ENCODE assay signal across 30 cellular contexts in genomic region chr4:100429616-100430015, GRCh38.
"Had no signal": no experiment of that assay in that cellular context is flagged by ENCODE, and none has a peak within 500 bp of the region (broad histone marks: within the 10 kb centered on the region; RNA-seq: fewer than 3 reads in every experiment).

No MANE protein-coding gene starts in this region.

- H3K4me1 ChIP-seq: neural progenitor cell, parathyroid adenoma, psoas muscle, spleen, stomach, thyroid gland, tibial nerve, upper lobe of left lung, vagina had no signal

- H3K9me3 ChIP-seq: ovary, psoas muscle, spleen, stomach, thoracic aorta, thyroid gland, tibial nerve, upper lobe of left lung, vagina had no signal

- H3K27me3 Mint-ChIP-seq: progenitor cell of endocrine pancreas; stimulated activated naive B cell treated with anti-CD40 and anti-IgM and Interleukin-4, amounts not matched to agents 10 μg/mL and 1 μg/mL and 100 μg/mL, for 72 hours had no signal

- ATAC-seq: natural killer cell; psoas muscle; right cardiac atrium; sciatic nerve; stimulated activated effector memory CD8-positive, alpha-beta T cell treated with anti-CD3 and anti-CD28 coated beads, Interleukin-12 subunit alpha, Interleukin-12 subunit beta, amount 100 ng/mL, for 72 hours; stimulated activated naive B cell treated with anti-CD40 and anti-IgM and Interleukin-4, amounts not matched to agents 10 μg/mL and 1 μg/mL and 100 μg/mL, for 72 hours had no signal

- H3K36me3 ChIP-seq: neural progenitor cell, ovary, spleen, stomach, thoracic aorta, thyroid gland, tibial nerve, upper lobe of left lung, vagina had no signal

- H3K27ac Mint-ChIP-seq: natural killer cell; nephron; neural progenitor cell; progenitor cell of endocrine pancreas; stimulated activated effector memory CD8-positive, alpha-beta T cell treated with anti-CD3 and anti-CD28 coated beads, Interleukin-12 subunit alpha, Interleukin-12 subunit beta, amount 100 ng/mL, for 72 hours; stimulated activated naive B cell treated with anti-CD40 and anti-IgM and Interleukin-4, amounts not matched to agents 10 μg/mL and 1 μg/mL and 100 μg/mL, for 72 hours; stimulated activated naive CD8-positive, alpha-beta T cell treated with anti-CD3 and anti-CD28 coated beads, Interleukin-15, Interleukin-2, amounts not matched to agents 100 ng/mL and 50 ng/mL, for 24 hours had no signal

- FAIRE-seq: urothelium cell line had no signal

- H2AFZ ChIP-seq: neural progenitor cell, parathyroid adenoma had no signal

- H3K27ac ChIP-seq: neural progenitor cell, ovary, parathyroid adenoma, psoas muscle, skin epidermis, spleen, stomach, thoracic aorta, thyroid gland, tibial nerve, upper lobe of left lung, vagina had no signal

- H3K27me3 ChIP-seq: neural progenitor cell, ovary, spleen, stomach, thyroid gland, tibial nerve, upper lobe of left lung, vagina had no signal

- H3K4me3 ChIP-seq: neural progenitor cell, ovary, psoas muscle, skin epidermis, smooth muscle cell, spleen, stomach, thoracic aorta, thyroid gland, tibial nerve, upper lobe of left lung, vagina had no signal

- H3K79me2 ChIP-seq: parathyroid adenoma had no signal

- DNase-seq: natural killer cell; occipital lobe; ovary; posterior cingulate gyrus; psoas muscle; right cardiac atrium; spleen; stimulated activated CD4-positive, alpha-beta T cell treated with anti-CD3 and anti-CD28 coated beads, Interleukin-12 subunit alpha, Interleukin-12 subunit beta, amount 100 ng/mL, for 4 hours; stimulated activated CD4-positive, alpha-beta T cell treated with anti-CD3 and anti-CD28 coated beads, Interleukin-1b, Interleukin-23, amount 100 ng/mL, for 48 hours; stimulated activated CD4-positive, alpha-beta T cell treated with anti-CD3 and anti-CD28 coated beads, Interleukin-2, amount 100 ng/mL, for 48 hours; stimulated activated CD4-positive, alpha-beta T cell treated with anti-CD3 and anti-CD28 coated beads, Interleukin-4, amount 100 ng/mL, for 24 hours; stimulated activated naive B cell treated with anti-CD40 and anti-IgM and Interleukin-4, amounts not matched to agents 10 μg/mL and 1 μg/mL and 100 μg/mL, for 72 hours; stimulated activated naive CD4-positive, alpha-beta T cell treated with Interleukin-2 at 50 U/mL for 16 hours; stomach; thyroid gland; trophoblast cell; upper lobe of left lung had no signal

- H3K36me3 Mint-ChIP-seq: natural killer cell; neural progenitor cell; stimulated activated effector memory CD8-positive, alpha-beta T cell treated with anti-CD3 and anti-CD28 coated beads, Interleukin-12 subunit alpha, Interleukin-12 subunit beta, amount 100 ng/mL, for 72 hours; stimulated activated naive B cell treated with anti-CD40 and anti-IgM and Interleukin-4, amounts not matched to agents 10 μg/mL and 1 μg/mL and 100 μg/mL, for 72 hours had no signal

- H3K9ac ChIP-seq: neural progenitor cell, parathyroid adenoma had no signal

- H3K4me3 Mint-ChIP-seq: natural killer cell; nephron; neural progenitor cell; stimulated activated effector memory CD8-positive, alpha-beta T cell treated with anti-CD3 and anti-CD28 coated beads, Interleukin-12 subunit alpha, Interleukin-12 subunit beta, amount 100 ng/mL, for 72 hours; stimulated activated naive B cell treated with anti-CD40 and anti-IgM and Interleukin-4, amounts not matched to agents 10 μg/mL and 1 μg/mL and 100 μg/mL, for 72 hours; stimulated activated naive CD8-positive, alpha-beta T cell treated with anti-CD3 and anti-CD28 coated beads, Interleukin-15, Interleukin-2, amounts not matched to agents 100 ng/mL and 50 ng/mL, for 24 hours had no signal

- H3K4me2 ChIP-seq: neural progenitor cell had no signal

- H3K4me1 Mint-ChIP-seq: natural killer cell; nephron; neural progenitor cell; stimulated activated effector memory CD8-positive, alpha-beta T cell treated with anti-CD3 and anti-CD28 coated beads, Interleukin-12 subunit alpha, Interleukin-12 subunit beta, amount 100 ng/mL, for 72 hours; stimulated activated naive B cell treated with anti-CD40 and anti-IgM and Interleukin-4, amounts not matched to agents 10 μg/mL and 1 μg/mL and 100 μg/mL, for 72 hours had no signal

- H3K9me3 Mint-ChIP-seq: stimulated activated effector memory CD8-positive, alpha-beta T cell treated with anti-CD3 and anti-CD28 coated beads, Interleukin-12 subunit alpha, Interleukin-12 subunit beta, amount 100 ng/mL, for 72 hours; stimulated activated naive B cell treated with anti-CD40 and anti-IgM and Interleukin-4, amounts not matched to agents 10 μg/mL and 1 μg/mL and 100 μg/mL, for 72 hours had no signal
